7 cellular contexts compared by ENCODE assay signal in genomic region chr1:229263254-229263653, GRCh38.
"Had no signal": no experiment of that assay in that cellular context is flagged by ENCODE, and none has a peak within 500 bp of the region (broad histone marks: within the 10 kb centered on the region; RNA-seq: fewer than 3 reads in every experiment).

No MANE protein-coding gene starts in this region.

- FAIRE-seq: HTR-8/SVneo had no signal

- H2AFZ ChIP-seq: GM23338 had no signal

- H3K4me3 Mint-ChIP-seq: GM23338 had no signal

- H3K9me3 ChIP-seq: HAP-1 had no signal

- H3K36me3 ChIP-seq: HAP-1 had no signal

- H3K27ac Mint-ChIP-seq: GM23338 had no signal

- H3K4me1 ChIP-seq: HAP-1 had no signal

- H3K4me3 ChIP-seq: GM23338, HAP-1 had no signal

- DNase-seq: H7, IMR-90, KBM-7 had no signal

- ATAC-seq: GM23338, HCT116 had no signal

- H3K4me2 ChIP-seq: GM23338 had no signal
